ENCODE assay signal across 8 cellular contexts in the genomic region with DNA sequence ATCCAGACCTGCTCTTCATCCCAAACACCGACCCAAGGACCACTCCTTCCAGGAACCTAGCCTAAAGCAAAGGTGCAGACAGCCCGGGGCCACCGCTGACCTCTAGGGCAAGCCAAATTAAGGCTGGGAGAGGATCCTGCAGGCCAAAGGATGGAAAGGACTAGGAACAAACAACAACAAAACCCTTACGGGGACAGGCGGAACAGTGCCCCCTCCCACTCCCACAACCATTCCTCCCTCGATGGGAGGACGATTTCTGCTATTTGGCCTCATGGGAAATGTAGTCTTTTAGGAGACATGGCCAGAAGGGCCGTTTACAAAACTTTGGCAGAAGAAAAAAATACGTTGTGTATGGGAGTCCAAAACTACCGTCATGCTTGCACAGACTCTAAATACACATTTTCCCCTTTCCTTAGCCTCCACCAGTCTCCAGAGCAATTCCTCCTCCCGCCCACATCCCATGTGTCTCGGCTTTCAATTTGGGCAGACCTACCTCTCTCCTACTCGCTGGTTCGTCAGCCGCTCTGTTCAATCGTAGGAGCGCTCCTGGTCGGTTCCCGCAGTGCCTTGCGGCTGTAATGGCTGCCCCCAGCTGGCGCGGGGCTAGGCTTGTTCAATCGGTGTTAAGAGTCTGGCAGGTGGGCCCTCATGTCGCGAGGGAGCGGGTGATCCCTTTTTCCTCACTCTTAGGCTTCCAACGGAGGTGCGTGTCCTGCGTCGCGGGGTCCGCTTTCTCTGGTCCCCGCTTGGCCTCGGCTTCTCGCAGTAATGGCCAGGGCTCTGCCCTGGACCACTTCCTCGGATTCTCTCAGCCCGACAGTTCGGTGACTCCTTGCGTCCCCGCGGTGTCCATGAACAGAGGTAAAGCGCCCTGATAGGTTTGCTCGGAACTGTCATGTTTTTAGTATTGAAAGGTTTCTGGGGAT. TPM values are rescaled to one million over a fixed set of nuclear protein-coding genes. Genes with fewer than 3 reads are reported as not detected.
DNase-seq lines count a peak whose midpoint lies in the region; ATAC-seq, FAIRE-seq and TF ChIP-seq lines count a peak whose summit lies in the region.

A gene (plus strand): TSS at position 560 of the 926 bp plus-strand sequence. CDS start 19 bp downstream, at position 579.

- peak within 1 kb of the TSS; percentile 97 for H3K27ac ChIP-seq in angular gyrus (ENCODE audit: low read depth, low read length)
- H3K27ac ChIP-seq in psoas muscle, result peak within 1 kb of the TSS; percentile 86
- peak within 1 kb of the TSS; percentile 35 for H3K27ac ChIP-seq in urinary bladder (ENCODE audit: low read depth)

- TF ChIP-seq CTCF in psoas muscle (IDR thresholded peaks at IDR 0.05), result no peak

- TF ChIP-seq POLR2A in GM12891 (IDR thresholded peaks at IDR 0.05; ENCODE audit: low read depth, low read length), result peak; percentile 87

- FAIRE-seq in GM12891 (lab: Jason Lieb, UNC), result peak; percentile 94

- WGBS in psoas muscle, 3 donors, result 0 to 1% (median 0%) methylated on average over 43 of the region's 43 CpGs
- 1% methylated on average over 43 of the region's 43 CpGs for WGBS in urinary bladder

- no peaks in the 10 kb centered on the region for H3K9me3 ChIP-seq in psoas muscle

- ATAC-seq in HG02852 (IDR thresholded peaks at IDR 0.05; ENCODE audit: unreplicated experiment) (peak; percentile 96), left ventricle myocardium superior (peak; percentile 99), psoas muscle (peak; percentile 98 to 99 (median 99))

- H3K4me3 ChIP-seq in psoas muscle (peak within 1 kb of the TSS; percentile 96), urinary bladder (ENCODE audit: low read depth, low read length) (peak within 1 kb of the TSS; percentile 61)

- H3K4me1 ChIP-seq in psoas muscle (peaks cover 11% of the 10 kb centered on the region), urinary bladder (ENCODE audit: insufficient read depth) (no peaks in the 10 kb centered on the region)

- peaks cover 10 to 37% of the 10 kb centered on the region in 2 donors for H3K36me3 ChIP-seq in psoas muscle (ENCODE audit: insufficient read depth in 1 of 2, low read depth in 1 of 2)
- no peaks in the 10 kb centered on the region for H3K36me3 ChIP-seq in urinary bladder (ENCODE audit: insufficient read depth)

- DNase-seq in GM12891 (ENCODE audit: insufficient read length, low spot score), result peak; percentile 81
- peak; percentile 79 for DNase-seq in NCI-H146 treated with DMSO at 0.1 percent for 48 hours (lab: John Stamatoyannopoulos, UW; ENCODE audit: unreplicated experiment)
- DNase-seq in left ventricle myocardium superior, result peak; percentile 88
- DNase-seq in psoas muscle, result peak; percentile 86 to 91

- intact Hi-C loops in T-helper 2 cell treated with Interferon-gamma antibody and Interleukin-4, amounts not matched to agents 100 ng/mL and 5 ng/mL, for 36 hours (cut with micrococcal nuclease), result loop anchor here (2.0 kb wide), 2 partner anchors 16 to 48 kb away; a partner anchor contains a TSS
- intact Hi-C loops in left ventricle myocardium superior (cut with micrococcal nuclease) (no loop called here), psoas muscle (cut with DNase I) (loop anchor here (5.0 kb wide), 2 partner anchors 42 to 43 kb away; a partner anchor contains a TSS)

- H3K27me3 ChIP-seq in psoas muscle (ENCODE audit: insufficient read depth in 3 of 3, low read length in 2 of 3), result no peaks in the 10 kb centered on the region

TF ChIP-seq in GM12891, 5 proteins besides CTCF, POLR2A, EP300 and RAD21:
- TF ChIP-seq POU2F2 (IDR thresholded peaks at IDR 0.05; ENCODE audit: low read depth, low read length) (peak; percentile 61; the same call in 1 of the 2 replicates), POLR2AphosphoS5 (IDR thresholded peaks at IDR 0.05; ENCODE audit: low read depth, low read length) (peak; percentile 89), SPI1 (IDR thresholded peaks at IDR 0.05; ENCODE audit: low read depth, low read length) (no peak), TAF1 (IDR thresholded peaks at IDR 0.05; ENCODE audit: low read depth, low read length) (peak; percentile 94)

RNA-seq across cellular contexts. Expression of the gene that starts here (rescaled TPM):
- 35.4 TPM for polyA plus RNA-seq in GM12891 (2012; ENCODE audit: low read depth, missing spikeins)
- 45.1 and 47.8 TPM in 2 replicates for total RNA-seq in T-helper 2 cell treated with Interferon-gamma antibody and Interleukin-4, amounts not matched to agents 100 ng/mL and 5 ng/mL, for 36 hours
- total RNA-seq in left ventricle myocardium superior, result 34.1 TPM
- total RNA-seq in psoas muscle, result 10 to 100 TPM; 38.3 to 45.6 (median 43.4) TPM
- polyA plus RNA-seq in psoas muscle, result 10 to 100 TPM; 41.0 to 98.5 (median 58.8) TPM
- 16.0 TPM for total RNA-seq in urinary bladder
- polyA plus RNA-seq in urinary bladder, result 35.8 TPM

Comparison
In these comparisons a context has a peak if more than half of its experiments do, and no peak if none do; other contexts are left out.
1. Peak in every context shown above with its lines: DNase-seq, ATAC-seq, H3K4me3 ChIP-seq and H3K27ac ChIP-seq.
2. H3K27ac ChIP-seq: peak in every context shown above with its lines; median percentile 97 in angular gyrus; 86 in psoas muscle; 35 in urinary bladder.